In the genomic region with DNA sequence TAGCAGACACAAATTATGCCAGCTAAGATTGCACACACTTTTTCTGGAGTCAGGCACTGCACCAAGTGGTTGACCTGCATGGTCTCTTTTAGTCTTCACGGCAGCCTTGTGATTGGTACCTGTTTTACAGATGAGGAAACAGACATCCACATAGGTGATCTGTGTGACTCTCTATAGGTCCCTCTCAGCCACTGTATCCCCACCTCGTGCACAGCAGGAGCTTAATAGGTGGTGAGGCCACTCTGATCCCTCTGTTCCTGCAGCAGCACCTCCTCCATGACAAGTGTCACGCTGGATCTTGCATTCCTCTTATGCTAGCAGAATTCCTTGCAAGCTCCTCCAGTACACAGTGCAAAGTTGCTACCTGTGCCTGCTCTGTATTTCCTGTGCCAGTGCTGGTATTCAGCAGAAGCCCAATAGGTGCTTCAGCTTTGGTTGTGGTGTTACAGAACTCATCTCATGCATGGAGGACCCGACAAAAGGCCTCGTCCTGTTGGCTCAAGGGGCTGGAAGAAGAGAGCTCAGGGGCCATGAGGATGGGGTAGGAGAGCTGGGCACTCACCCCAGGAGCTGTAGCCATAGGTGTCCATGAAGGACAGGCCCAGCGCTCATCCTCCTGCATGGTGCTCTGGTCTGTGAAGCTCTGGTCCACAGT, we compare ENCODE assay signal across 19 cellular contexts.
"Had no signal": no experiment of that assay in that cellular context is flagged by ENCODE, and none has a peak within 500 bp of the region (broad histone marks: within the 10 kb centered on the region; RNA-seq: fewer than 3 reads in every experiment).

No MANE protein-coding gene starts in this region.

- H3K4me2 ChIP-seq: neural progenitor cell had no signal

- H3K27me3 ChIP-seq: neural progenitor cell had no signal

- H3K9ac ChIP-seq: neural progenitor cell had no signal

- H3K4me1 Mint-ChIP-seq: natural killer cell, neural progenitor cell had no signal

- H3K36me3 ChIP-seq: heart left ventricle, neural progenitor cell, pancreas, tibial nerve had no signal

- DNase-seq: caudate nucleus; cortex of kidney; dorsolateral prefrontal cortex; effector CD8-positive, alpha-beta T cell; heart left ventricle; hippocampal formation; left colon; left ventricle myocardium superior; mammary epithelial cell; natural killer cell; occipital lobe; pancreas; stimulated activated CD4-positive, alpha-beta T cell treated with anti-CD3 and anti-CD28 coated beads, Interleukin-12 subunit alpha, Interleukin-12 subunit beta, amount 100 ng/mL, for 4 hours had no signal

- H3K9me3 Mint-ChIP-seq: natural killer cell; neural progenitor cell; stimulated activated naive CD8-positive, alpha-beta T cell treated with anti-CD3 and anti-CD28 coated beads, Interleukin-15, Interleukin-2, amounts not matched to agents 100 ng/mL and 50 ng/mL, for 24 hours had no signal

- H3K4me1 ChIP-seq: heart left ventricle, neural progenitor cell, pancreas, tibial nerve had no signal

- H3K36me3 Mint-ChIP-seq: natural killer cell, neural progenitor cell had no signal

- H2AFZ ChIP-seq: neural progenitor cell had no signal

- H3K4me3 Mint-ChIP-seq: natural killer cell; neural progenitor cell; stimulated activated naive CD8-positive, alpha-beta T cell treated with anti-CD3 and anti-CD28 coated beads, Interleukin-15, Interleukin-2, amounts not matched to agents 100 ng/mL and 50 ng/mL, for 24 hours had no signal

- H3K27ac ChIP-seq: dorsolateral prefrontal cortex, heart left ventricle, neural progenitor cell, pancreas, skin epidermis, tibial nerve had no signal

- H3K27ac Mint-ChIP-seq: natural killer cell; neural progenitor cell; progenitor cell of endocrine pancreas; stimulated activated naive CD8-positive, alpha-beta T cell treated with anti-CD3 and anti-CD28 coated beads, Interleukin-15, Interleukin-2, amounts not matched to agents 100 ng/mL and 50 ng/mL, for 24 hours had no signal

- ATAC-seq: heart left ventricle, left colon, left ventricle myocardium superior, natural killer cell, pancreas, sciatic nerve had no signal

- H3K9me3 ChIP-seq: heart left ventricle, pancreas had no signal

- H3K4me3 ChIP-seq: dorsolateral prefrontal cortex, heart left ventricle, neural progenitor cell, pancreas, skin epidermis, tibial nerve had no signal
